In genomic region chr1:108585343-108585742, GRCh38 we compare ENCODE assay signal across 16 cellular contexts. TPM values are rescaled to one million over a fixed set of nuclear protein-coding genes. Genes with fewer than 3 reads are reported as not detected.
DNase-seq lines count a peak whose midpoint lies in the region; ATAC-seq, FAIRE-seq and TF ChIP-seq lines count a peak whose summit lies in the region.
"Had no signal": no experiment of that assay in that cellular context is flagged by ENCODE, and none has a peak within 500 bp of the region (broad histone marks: within the 10 kb centered on the region; RNA-seq: fewer than 3 reads in every experiment).

No MANE protein-coding gene starts in this region.

- H3K27ac Mint-ChIP-seq in activated CD8-positive, alpha-beta T cell treated with anti-CD3 and anti-CD28 coated beads for 36 hours: peak overlapping the region; percentile 25
- H3K27ac Mint-ChIP-seq in activated CD8-positive, alpha-beta T cell treated with anti-CD3 and anti-CD28 coated beads, Interleukin-2, amount 10 ng/mL, durations not matched to agents 7 days and 5 days: no peak overlapping the region
- H3K27ac Mint-ChIP-seq in stimulated activated memory B cell treated with anti-CD40 and anti-IgM and Interleukin-4, amounts not matched to agents 10 μg/mL and 1 μg/mL and 100 μg/mL, for 72 hours: peak overlapping the region; percentile 34
- H3K27ac Mint-ChIP-seq: dendritic cell treated with granulocyte-macrophage colony-stimulating factor and Interleukin-4, amounts not matched to agents 40 ng/mL and 50 ng/mL, for 4 days; GM23338; naive B cell had no signal

- peaks cover 7% of the 10 kb centered on the region for H3K36me3 Mint-ChIP-seq in activated CD8-positive, alpha-beta T cell treated with anti-CD3 and anti-CD28 coated beads for 36 hours (ENCODE audit: low read depth)
- peaks cover 8% of the 10 kb centered on the region for H3K36me3 Mint-ChIP-seq in activated CD8-positive, alpha-beta T cell treated with anti-CD3 and anti-CD28 coated beads, Interleukin-2, amount 10 ng/mL, durations not matched to agents 7 days and 5 days (ENCODE audit: low read depth)
- peaks cover 10% of the 10 kb centered on the region for H3K36me3 Mint-ChIP-seq in stimulated activated memory B cell treated with anti-CD40 and anti-IgM and Interleukin-4, amounts not matched to agents 10 μg/mL and 1 μg/mL and 100 μg/mL, for 72 hours
- H3K36me3 Mint-ChIP-seq: naive B cell had no signal

- no peak overlapping the region for H3K4me3 Mint-ChIP-seq in activated CD8-positive, alpha-beta T cell treated with anti-CD3 and anti-CD28 coated beads for 36 hours
- H3K4me3 Mint-ChIP-seq in activated CD8-positive, alpha-beta T cell treated with anti-CD3 and anti-CD28 coated beads, Interleukin-2, amount 10 ng/mL, durations not matched to agents 7 days and 5 days: no peak overlapping the region
- H3K4me3 Mint-ChIP-seq in stimulated activated memory B cell treated with anti-CD40 and anti-IgM and Interleukin-4, amounts not matched to agents 10 μg/mL and 1 μg/mL and 100 μg/mL, for 72 hours: no peak overlapping the region
- H3K4me3 Mint-ChIP-seq: dendritic cell treated with granulocyte-macrophage colony-stimulating factor and Interleukin-4, amounts not matched to agents 40 ng/mL and 50 ng/mL, for 4 days; GM23338 had no signal

- H3K9ac ChIP-seq in kidney (ENCODE audit: low read length in 2 of 2): no peak overlapping the region

- POLR2A ChIA-PET in activated CD8-positive, alpha-beta T cell treated with anti-CD3 and anti-CD28 coated beads for 36 hours (lab: Charles Lee): interaction anchor here (0.6 kb wide), 1 partner anchor 28 kb away, joined by 3 read pairs; no protein-coding TSS in a partner anchor
- POLR2A ChIA-PET in activated CD8-positive, alpha-beta T cell treated with anti-CD3 and anti-CD28 coated beads, Interleukin-2, amount 10 ng/mL, durations not matched to agents 7 days and 5 days (lab: Charles Lee): interaction anchor here (0.8 kb wide), 1 partner anchor 62 kb away, joined by 3 read pairs; no protein-coding TSS in a partner anchor

- no peak for DNase-seq in activated CD8-positive, alpha-beta T cell treated with anti-CD3 and anti-CD28 coated beads for 36 hours
- DNase-seq in activated CD8-positive, alpha-beta T cell treated with anti-CD3 and anti-CD28 coated beads, Interleukin-2, amount 10 ng/mL, durations not matched to agents 7 days and 5 days: no peak
- DNase-seq in NCI-H345 (lab: John Stamatoyannopoulos, UW) (peak; percentile 32), kidney (no peak), KBM-7 (no peak), dorsolateral prefrontal cortex (no peak), kidney glomerular epithelial cell (lab: John Stamatoyannopoulos, UW) (no peak)
- DNase-seq: DMS 273 treated with DMSO at 0.1 percent for 48 hours, esophagus squamous epithelium, left cardiac atrium, naive B cell, thyroid gland had no signal

- no peaks in the 10 kb centered on the region for H3K27me3 Mint-ChIP-seq in activated CD8-positive, alpha-beta T cell treated with anti-CD3 and anti-CD28 coated beads for 36 hours
- H3K27me3 Mint-ChIP-seq in activated CD8-positive, alpha-beta T cell treated with anti-CD3 and anti-CD28 coated beads, Interleukin-2, amount 10 ng/mL, durations not matched to agents 7 days and 5 days (ENCODE audit: low read depth): no peaks in the 10 kb centered on the region
- H3K27me3 Mint-ChIP-seq in stimulated activated memory B cell treated with anti-CD40 and anti-IgM and Interleukin-4, amounts not matched to agents 10 μg/mL and 1 μg/mL and 100 μg/mL, for 72 hours: no peaks in the 10 kb centered on the region
- H3K27me3 Mint-ChIP-seq: dendritic cell treated with granulocyte-macrophage colony-stimulating factor and Interleukin-4, amounts not matched to agents 40 ng/mL and 50 ng/mL, for 4 days; naive B cell had no signal

- H3K9me3 Mint-ChIP-seq in activated CD8-positive, alpha-beta T cell treated with anti-CD3 and anti-CD28 coated beads for 36 hours: peaks cover 16% of the 10 kb centered on the region
- H3K9me3 Mint-ChIP-seq in activated CD8-positive, alpha-beta T cell treated with anti-CD3 and anti-CD28 coated beads, Interleukin-2, amount 10 ng/mL, durations not matched to agents 7 days and 5 days (ENCODE audit: insufficient read depth): peaks cover 4% of the 10 kb centered on the region
- H3K9me3 Mint-ChIP-seq in stimulated activated memory B cell treated with anti-CD40 and anti-IgM and Interleukin-4, amounts not matched to agents 10 μg/mL and 1 μg/mL and 100 μg/mL, for 72 hours: peaks cover 4% of the 10 kb centered on the region

- CTCF ChIA-PET in activated CD8-positive, alpha-beta T cell treated with anti-CD3 and anti-CD28 coated beads for 36 hours (lab: Charles Lee): interaction anchor here (0.7 to 4.3 kb wide), 3 partner anchors 13 to 74 kb away, joined by 4 to 24 read pairs (median 4); partner anchors contain the start of gene EEIG2
- CTCF ChIA-PET in activated CD8-positive, alpha-beta T cell treated with anti-CD3 and anti-CD28 coated beads, Interleukin-2, amount 10 ng/mL, durations not matched to agents 7 days and 5 days (lab: Charles Lee): interaction anchor here (1.5 to 3.4 kb wide), 3 partner anchors 15 to 74 kb away, joined by 3 to 22 read pairs (median 8); partner anchors contain the start of gene EEIG2

- ATAC-seq in activated CD8-positive, alpha-beta T cell treated with anti-CD3 and anti-CD28 coated beads for 36 hours: no peak
- ATAC-seq in activated CD8-positive, alpha-beta T cell treated with anti-CD3 and anti-CD28 coated beads, Interleukin-2, amount 10 ng/mL, durations not matched to agents 7 days and 5 days: no peak
- ATAC-seq in stimulated activated memory B cell treated with anti-CD40 and anti-IgM and Interleukin-4, amounts not matched to agents 10 μg/mL and 1 μg/mL and 100 μg/mL, for 72 hours: no peak
- ATAC-seq: GM23338, left cardiac atrium, Panc1 had no signal

- H3K4me1 Mint-ChIP-seq in activated CD8-positive, alpha-beta T cell treated with anti-CD3 and anti-CD28 coated beads for 36 hours (ENCODE audit: low read depth): peaks cover 58% of the 10 kb centered on the region
- H3K4me1 Mint-ChIP-seq in activated CD8-positive, alpha-beta T cell treated with anti-CD3 and anti-CD28 coated beads, Interleukin-2, amount 10 ng/mL, durations not matched to agents 7 days and 5 days (ENCODE audit: low read depth): peaks cover 25% of the 10 kb centered on the region
- peaks cover 50% of the 10 kb centered on the region for H3K4me1 Mint-ChIP-seq in stimulated activated memory B cell treated with anti-CD40 and anti-IgM and Interleukin-4, amounts not matched to agents 10 μg/mL and 1 μg/mL and 100 μg/mL, for 72 hours

- in situ Hi-C loops in KBM-7 (cut with MboI; ENCODE audit: low pct_unique_long_range_greater_than_20kb, low sequenced_read_pairs): no loop called here

- no peak for TF ChIP-seq CTCF in activated CD8-positive, alpha-beta T cell treated with anti-CD3 and anti-CD28 coated beads for 36 hours (IDR thresholded peaks at IDR 0.05)
- no peak for TF ChIP-seq CTCF in kidney (IDR thresholded peaks at IDR 0.05; ENCODE audit: borderline replicate concordance, extremely low read depth, insufficient read depth)
- no peak for TF ChIP-seq CTCF in dorsolateral prefrontal cortex (IDR thresholded peaks at IDR 0.05 in 54 of 56, conservative IDR thresholded peaks at IDR 0.05 in 2 of 56; ENCODE audit: low read depth in 1 of 56, partially characterized antibody in 56 of 56)

- FAIRE-seq in kidney (lab: Jason Lieb, UNC): no peak

- H3K9me3 ChIP-seq in kidney (ENCODE audit: control insufficient read depth in 1 of 2, low read length in 2 of 2): peaks cover 4 to 9% of the 10 kb centered on the region in 2 donors
- H3K9me3 ChIP-seq: thyroid gland had no signal

- H3K27me3 ChIP-seq in dorsolateral prefrontal cortex: no peaks in the 10 kb centered on the region
- H3K27me3 ChIP-seq: esophagus squamous epithelium, thyroid gland had no signal

- peaks cover 0 to 3% of the 10 kb centered on the region in 2 donors for H3K4me1 ChIP-seq in kidney (ENCODE audit: control insufficient read depth in 1 of 2, insufficient read depth in 1 of 2, low read depth in 1 of 2, low read length in 2 of 2)

- H3K27ac ChIP-seq in kidney (ENCODE audit: low read depth in 2 of 2, low read length in 2 of 2) (peak overlapping the region; percentile 18 to 49), dorsolateral prefrontal cortex (no peak overlapping the region)
- H3K27ac ChIP-seq: thyroid gland had no signal

- intact Hi-C loops in activated CD8-positive, alpha-beta T cell treated with anti-CD3 and anti-CD28 coated beads for 36 hours (cut with micrococcal nuclease): loop anchor here (5.0 kb wide), 1 partner anchor 57 kb away; no protein-coding TSS in a partner anchor
- intact Hi-C loops in kidney (cut with DNase I) (no loop called here), dorsolateral prefrontal cortex (cut with DNase I) (no loop called here)

- H3K4me3 ChIP-seq in kidney (ENCODE audit: low read length in 2 of 2): no peak overlapping the region
- no peak overlapping the region for H3K4me3 ChIP-seq in dorsolateral prefrontal cortex
- H3K4me3 ChIP-seq: esophagus squamous epithelium, GM23338, thyroid gland had no signal

- H3K36me3 ChIP-seq in kidney (ENCODE audit: control insufficient read depth in 1 of 2, insufficient read depth in 2 of 2, low read length in 2 of 2): no peaks in the 10 kb centered on the region
- H3K36me3 ChIP-seq: esophagus squamous epithelium, thyroid gland had no signal

RNA-seq across cellular contexts. Expression of gene EEIG2, which starts 25.4 kb away (rescaled TPM):
- 10 to 100 TPM; 10.4 to 12.6 TPM for total RNA-seq in activated CD8-positive, alpha-beta T cell treated with anti-CD3 and anti-CD28 coated beads for 36 hours
- total RNA-seq in activated CD8-positive, alpha-beta T cell treated with anti-CD3 and anti-CD28 coated beads, Interleukin-2, amount 10 ng/mL, durations not matched to agents 7 days and 5 days: 10 to 100 TPM; 18.1 to 18.9 TPM
- total RNA-seq in kidney: 8.3 TPM
- polyA plus RNA-seq in kidney (ENCODE audit: insufficient read depth, low read depth, low replicate concordance): 1.7 TPM
- total RNA-seq in dorsolateral prefrontal cortex: 10 to 100 TPM; 15.5 to 50.7 (median 31.6) TPM

Comparison
In these comparisons a context has a peak if more than half of its experiments do, and no peak if none do; other contexts are left out.
1. H3K27ac ChIP-seq: peak in kidney (2 of 2); none in dorsolateral prefrontal cortex (0 of 59).